In genomic region chr4:80361329-80361900, GRCh38 we compare ENCODE assay signal across 8 cellular contexts. TPM values are rescaled to one million over a fixed set of nuclear protein-coding genes. Genes with fewer than 3 reads are reported as not detected.
DNase-seq lines count a peak whose midpoint lies in the region; ATAC-seq and TF ChIP-seq lines count a peak whose summit lies in the region.

No MANE protein-coding gene starts in this region.

- H3K27me3 Mint-ChIP-seq in nephron progenitor cell (ENCODE audit: low read depth, poor library complexity): peaks cover 26% of the 10 kb centered on the region
- peaks cover 27% of the 10 kb centered on the region for H3K27me3 Mint-ChIP-seq in stimulated activated naive CD8-positive, alpha-beta T cell treated with anti-CD3 and anti-CD28 coated beads, Interleukin-15, amount 100 ng/mL, for 72 hours

- DNase-seq in DMS 273 (lab: John Stamatoyannopoulos, UW; ENCODE audit: unreplicated experiment) (peak; percentile 52), DMS 273 treated with DMSO at 0.1 percent for 48 hours (lab: John Stamatoyannopoulos, UW) (no peak), NCI-H146 (lab: John Stamatoyannopoulos, UW) (peak; percentile 52), cerebellum (ENCODE audit: low spot score) (peak; percentile 9), nephron progenitor cell (no peak), T-helper 1 cell (no peak)
- DNase-seq in stimulated activated naive CD8-positive, alpha-beta T cell treated with anti-CD3 and anti-CD28 coated beads, Interleukin-15, amount 100 ng/mL, for 72 hours: no peak

- peak; percentile 35 for TF ChIP-seq CTCF in nephron progenitor cell (IDR thresholded peaks at IDR 0.05)

- no peak for ATAC-seq in GM19023 (IDR thresholded peaks at IDR 0.05; ENCODE audit: unreplicated experiment)
- no peak for ATAC-seq in stimulated activated naive CD8-positive, alpha-beta T cell treated with anti-CD3 and anti-CD28 coated beads, Interleukin-15, amount 100 ng/mL, for 72 hours

- H3K4me3 Mint-ChIP-seq in nephron progenitor cell: no peak overlapping the region
- no peak overlapping the region for H3K4me3 Mint-ChIP-seq in stimulated activated naive CD8-positive, alpha-beta T cell treated with anti-CD3 and anti-CD28 coated beads, Interleukin-15, amount 100 ng/mL, for 72 hours

- H3K27ac Mint-ChIP-seq in nephron progenitor cell: no peak overlapping the region
- H3K27ac Mint-ChIP-seq in stimulated activated naive CD8-positive, alpha-beta T cell treated with anti-CD3 and anti-CD28 coated beads, Interleukin-15, amount 100 ng/mL, for 72 hours: no peak overlapping the region

- H3K36me3 Mint-ChIP-seq in nephron progenitor cell (ENCODE audit: low read depth): no peaks in the 10 kb centered on the region

- no peaks in the 10 kb centered on the region for H3K9me3 Mint-ChIP-seq in nephron progenitor cell
- H3K9me3 Mint-ChIP-seq in stimulated activated naive CD8-positive, alpha-beta T cell treated with anti-CD3 and anti-CD28 coated beads, Interleukin-15, amount 100 ng/mL, for 72 hours: no peaks in the 10 kb centered on the region

- H3K4me1 Mint-ChIP-seq in nephron progenitor cell: no peaks in the 10 kb centered on the region
- peaks cover 18% of the 10 kb centered on the region for H3K4me1 Mint-ChIP-seq in stimulated activated naive CD8-positive, alpha-beta T cell treated with anti-CD3 and anti-CD28 coated beads, Interleukin-15, amount 100 ng/mL, for 72 hours

RNA-seq across cellular contexts. Expression of gene CFAP299, which starts 25.9 kb away (rescaled TPM):
- 5.5 TPM for total RNA-seq in cerebellum

Comparison
In these comparisons a context has a peak if more than half of its experiments do, and no peak if none do; other contexts are left out.
1. DNase-seq: peak in DMS 273 (single experiment), NCI-H146 (single experiment) and cerebellum (single experiment); none in DMS 273 treated with DMSO at 0.1 percent for 48 hours (single experiment), nephron progenitor cell (single experiment), T-helper 1 cell (0 of 5) and stimulated activated naive CD8-positive, alpha-beta T cell treated with anti-CD3 and anti-CD28 coated beads, Interleukin-15, amount 100 ng/mL, for 72 hours (0 of 2).